Comparison of ENCODE assay signal across 24 cellular contexts in genomic region chr5:57244331-57244730, GRCh38.
DNase-seq lines count a peak whose midpoint lies in the region; ATAC-seq and TF ChIP-seq lines count a peak whose summit lies in the region.
"Had no signal": no experiment of that assay in that cellular context is flagged by ENCODE, and none has a peak within 500 bp of the region (broad histone marks: within the 10 kb centered on the region; RNA-seq: fewer than 3 reads in every experiment).

No MANE protein-coding gene starts in this region.

- no peak for ATAC-seq in activated T-cell treated with anti-CD3 and anti-CD28 coated beads, Interleukin-2, amount 50 U/mL, for 72 hours (replicated peaks in 1 of 2)
- ATAC-seq in activated T-cell treated with anti-CD3 and anti-CD28 coated beads, Interleukin-2, amount 50 U/mL, for 4 hours, result no peak
- ATAC-seq in activated B cell treated with CpG ODN at 0.5 μM for 24 hours (ENCODE audit: low read depth) (no peak), memory B cell (ENCODE audit: low read depth) (no peak)
- no peak for ATAC-seq in stimulated activated memory B cell treated with anti-CD40 and anti-IgM and Interleukin-4, amounts not matched to agents 10 μg/mL and 1 μg/mL and 100 μg/mL, for 72 hours
- ATAC-seq: left cardiac atrium; right cardiac atrium; SK-N-SH treated with all-trans-retinoic acid at 6 μM for 48 hours; stimulated activated naive CD8-positive, alpha-beta T cell treated with anti-CD3 and anti-CD28 coated beads, Interleukin-15, Interleukin-2, amounts not matched to agents 100 U/mL and 50 U/mL, for 24 hours had no signal

- no peak for DNase-seq in activated T-cell treated with anti-CD3 and anti-CD28 coated beads, Interleukin-2, amount 50 U/mL, for 72 hours
- DNase-seq in activated T-cell treated with anti-CD3 and anti-CD28 coated beads, Interleukin-2, amount 50 U/mL, for 4 hours, result no peak
- no peak for DNase-seq in activated B cell treated with CpG ODN at 0.5 μM for 24 hours
- no peak for DNase-seq in memory B cell (ENCODE audit: low spot score in 2 of 2)
- DNase-seq in NOMO-1 (lab: John Stamatoyannopoulos, UW; ENCODE audit: unreplicated experiment in 2 of 2), result no peak
- no peak for DNase-seq in Ammon's horn (ENCODE audit: low spot score)
- DNase-seq: ACHN; activated CD4-positive, alpha-beta T cell treated with anti-CD3 and anti-CD28 coated beads for 4 hours; activated gamma-delta T cell; cerebellar nuclear complex; dorsolateral prefrontal cortex; foreskin melanocyte; IMR-90; left cardiac atrium; NCI-H1436; NCI-H2081; NCI-H524 treated with DMSO at 0.1 percent for 48 hours; posterior cingulate gyrus; right cardiac atrium; stimulated activated CD4-positive, alpha-beta T cell treated with anti-CD3 and anti-CD28 coated beads, Interleukin-1b, Interleukin-23, amount 100 ng/mL, for 48 hours; stimulated activated naive CD8-positive, alpha-beta T cell treated with anti-CD3 and anti-CD28 coated beads, Interleukin-15, Interleukin-2, amounts not matched to agents 100 U/mL and 50 U/mL, for 24 hours had no signal

- no peak for TF ChIP-seq CTCF in activated B cell treated with CpG ODN at 0.5 μM for 24 hours (IDR thresholded peaks at IDR 0.05)

- no peaks in the 10 kb centered on the region for H3K27me3 Mint-ChIP-seq in activated T-cell treated with anti-CD3 and anti-CD28 coated beads, Interleukin-2, amount 50 U/mL, for 72 hours (ENCODE audit: low read depth)
- no peaks in the 10 kb centered on the region for H3K27me3 Mint-ChIP-seq in activated T-cell treated with anti-CD3 and anti-CD28 coated beads, Interleukin-2, amount 50 U/mL, for 4 hours (ENCODE audit: low read depth)
- H3K27me3 Mint-ChIP-seq in activated B cell treated with CpG ODN at 0.5 μM for 24 hours (no peaks in the 10 kb centered on the region), memory B cell (no peaks in the 10 kb centered on the region)
- no peaks in the 10 kb centered on the region for H3K27me3 Mint-ChIP-seq in stimulated activated memory B cell treated with anti-CD40 and anti-IgM and Interleukin-4, amounts not matched to agents 10 μg/mL and 1 μg/mL and 100 μg/mL, for 72 hours
- H3K27me3 Mint-ChIP-seq: brain had no signal

- H3K36me3 Mint-ChIP-seq in activated T-cell treated with anti-CD3 and anti-CD28 coated beads, Interleukin-2, amount 50 U/mL, for 72 hours (ENCODE audit: insufficient read depth in 2 of 2), result peaks cover 4 to 22% of the 10 kb centered on the region in 2 donors
- H3K36me3 Mint-ChIP-seq in activated T-cell treated with anti-CD3 and anti-CD28 coated beads, Interleukin-2, amount 50 U/mL, for 4 hours (ENCODE audit: insufficient read depth), result peaks cover 36% of the 10 kb centered on the region
- H3K36me3 Mint-ChIP-seq in activated B cell treated with CpG ODN at 0.5 μM for 24 hours (ENCODE audit: low read depth) (peaks cover 78% of the 10 kb centered on the region), memory B cell (peaks cover 12% of the 10 kb centered on the region)
- peaks cover 38% of the 10 kb centered on the region for H3K36me3 Mint-ChIP-seq in stimulated activated memory B cell treated with anti-CD40 and anti-IgM and Interleukin-4, amounts not matched to agents 10 μg/mL and 1 μg/mL and 100 μg/mL, for 72 hours

- H3K27ac Mint-ChIP-seq in activated T-cell treated with anti-CD3 and anti-CD28 coated beads, Interleukin-2, amount 50 U/mL, for 72 hours, result peak overlapping the region; percentile 97
- H3K27ac Mint-ChIP-seq in activated B cell treated with CpG ODN at 0.5 μM for 24 hours (peak overlapping the region; percentile 19), memory B cell (peak overlapping the region; percentile 84)
- H3K27ac Mint-ChIP-seq in stimulated activated memory B cell treated with anti-CD40 and anti-IgM and Interleukin-4, amounts not matched to agents 10 μg/mL and 1 μg/mL and 100 μg/mL, for 72 hours, result peak overlapping the region; percentile 47

- CTCF ChIA-PET in activated B cell treated with CpG ODN at 0.5 μM for 24 hours (lab: Charles Lee), result no interaction called here

- peaks cover 42% of the 10 kb centered on the region for H3K4me1 Mint-ChIP-seq in activated T-cell treated with anti-CD3 and anti-CD28 coated beads, Interleukin-2, amount 50 U/mL, for 72 hours (ENCODE audit: low read depth)
- peaks cover 36% of the 10 kb centered on the region for H3K4me1 Mint-ChIP-seq in activated T-cell treated with anti-CD3 and anti-CD28 coated beads, Interleukin-2, amount 50 U/mL, for 4 hours (ENCODE audit: low read depth)
- H3K4me1 Mint-ChIP-seq in activated B cell treated with CpG ODN at 0.5 μM for 24 hours (peaks cover 2% of the 10 kb centered on the region), memory B cell (peaks cover 8% of the 10 kb centered on the region)
- peaks cover 6% of the 10 kb centered on the region for H3K4me1 Mint-ChIP-seq in stimulated activated memory B cell treated with anti-CD40 and anti-IgM and Interleukin-4, amounts not matched to agents 10 μg/mL and 1 μg/mL and 100 μg/mL, for 72 hours
- H3K4me1 Mint-ChIP-seq: brain had no signal

- peak overlapping the region in 1 of 2 donors; percentile 57 for H3K4me3 Mint-ChIP-seq in activated T-cell treated with anti-CD3 and anti-CD28 coated beads, Interleukin-2, amount 50 U/mL, for 72 hours
- H3K4me3 Mint-ChIP-seq in activated T-cell treated with anti-CD3 and anti-CD28 coated beads, Interleukin-2, amount 50 U/mL, for 4 hours, result no peak overlapping the region
- H3K4me3 Mint-ChIP-seq in activated B cell treated with CpG ODN at 0.5 μM for 24 hours (no peak overlapping the region), memory B cell (no peak overlapping the region)
- no peak overlapping the region for H3K4me3 Mint-ChIP-seq in stimulated activated memory B cell treated with anti-CD40 and anti-IgM and Interleukin-4, amounts not matched to agents 10 μg/mL and 1 μg/mL and 100 μg/mL, for 72 hours
- H3K4me3 Mint-ChIP-seq: brain had no signal

- intact Hi-C loops in activated B cell treated with CpG ODN at 0.5 μM for 24 hours (cut with micrococcal nuclease), result no loop called here

- POLR2A ChIA-PET in activated B cell treated with CpG ODN at 0.5 μM for 24 hours (lab: Charles Lee), result no interaction called here

- H3K9me3 Mint-ChIP-seq in activated T-cell treated with anti-CD3 and anti-CD28 coated beads, Interleukin-2, amount 50 U/mL, for 72 hours, result no peaks in the 10 kb centered on the region
- no peaks in the 10 kb centered on the region for H3K9me3 Mint-ChIP-seq in activated T-cell treated with anti-CD3 and anti-CD28 coated beads, Interleukin-2, amount 50 U/mL, for 4 hours
- H3K9me3 Mint-ChIP-seq in activated B cell treated with CpG ODN at 0.5 μM for 24 hours (no peaks in the 10 kb centered on the region), memory B cell (no peaks in the 10 kb centered on the region)
- H3K9me3 Mint-ChIP-seq in stimulated activated memory B cell treated with anti-CD40 and anti-IgM and Interleukin-4, amounts not matched to agents 10 μg/mL and 1 μg/mL and 100 μg/mL, for 72 hours, result no peaks in the 10 kb centered on the region
- H3K9me3 Mint-ChIP-seq: brain had no signal

Comparison
In these comparisons a context has a peak if more than half of its experiments do, and no peak if none do; other contexts are left out.
1. H3K27ac Mint-ChIP-seq: peak in every context shown above with its lines; median percentile 97 in activated T-cell treated with anti-CD3 and anti-CD28 coated beads, Interleukin-2, amount 50 U/mL, for 72 hours; 84 in memory B cell; 47 in stimulated activated memory B cell treated with anti-CD40 and anti-IgM and Interleukin-4, amounts not matched to agents 10 μg/mL and 1 μg/mL and 100 μg/mL, for 72 hours; 19 in activated B cell treated with CpG ODN at 0.5 μM for 24 hours.